Comparison of ENCODE assay signal across 9 cellular contexts in the genomic region with DNA sequence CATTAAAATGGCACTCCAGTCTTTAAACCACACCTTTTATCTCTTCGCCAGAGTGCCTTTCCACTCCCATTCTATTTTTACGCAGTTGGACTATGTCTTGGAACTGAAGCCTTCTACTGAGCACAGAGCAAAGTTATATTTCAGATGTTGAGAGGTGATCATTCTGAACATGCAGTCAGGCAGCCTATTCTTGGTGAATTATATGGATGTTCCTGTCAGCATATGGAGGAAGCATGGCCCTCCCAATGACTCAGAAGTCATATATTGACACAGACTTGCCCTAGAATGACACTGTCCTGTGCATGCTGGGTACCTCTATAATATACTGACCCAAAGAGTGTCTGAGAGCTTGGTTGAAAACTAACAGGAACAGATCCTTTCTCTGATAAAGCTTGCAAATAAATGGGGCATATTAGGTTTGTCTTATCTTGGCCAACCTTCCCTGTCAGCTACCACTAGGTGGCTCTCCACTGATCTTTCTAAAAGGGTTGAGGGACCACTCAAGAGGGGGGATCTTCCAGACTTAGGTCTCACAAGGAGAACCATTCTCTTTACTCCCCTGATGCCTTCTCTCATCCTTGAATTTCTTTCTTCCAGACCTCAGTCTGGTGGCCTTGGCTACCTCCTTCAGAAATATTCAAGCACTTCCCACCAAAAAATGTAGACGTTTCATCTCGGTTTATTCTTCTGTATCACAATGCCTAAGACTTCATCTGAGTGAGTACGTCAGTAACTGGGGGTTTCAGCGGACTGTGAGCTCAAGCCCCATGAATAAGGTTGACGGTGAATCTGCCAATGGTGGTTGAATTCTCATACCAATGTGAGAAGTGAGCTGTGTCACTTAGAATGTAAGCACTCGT. TPM values are rescaled to one million over a fixed set of nuclear protein-coding genes. Genes with fewer than 3 reads are reported as not detected.
DNase-seq lines count a peak whose midpoint lies in the region; ATAC-seq, FAIRE-seq and TF ChIP-seq lines count a peak whose summit lies in the region.
"Had no signal": no experiment of that assay in that cellular context is flagged by ENCODE, and none has a peak within 500 bp of the region (broad histone marks: within the 10 kb centered on the region; RNA-seq: fewer than 3 reads in every experiment).

No MANE protein-coding gene starts in this region.

- FAIRE-seq in RCC 7860 (lab: Jason Lieb, UNC) = no peak
- FAIRE-seq: A204.1 had no signal

- H3K4me1 ChIP-seq in endodermal cell (ENCODE audit: control insufficient read depth, insufficient read depth, low read length) = no peaks in the 10 kb centered on the region

- WGBS in endodermal cell (ENCODE audit: insufficient coverage in 1 of 2, insufficient read length in 1 of 2), 2 experiments = 68 to 86% methylated on average over 5 to 8 of the region's 8 CpGs

- H3K4me1 Mint-ChIP-seq in endodermal cell (peaks cover 17% of the 10 kb centered on the region), naive B cell (peaks cover 0 to 6% (median 5%) of the 10 kb centered on the region in 3 donors)
- no peaks in the 10 kb centered on the region for H3K4me1 Mint-ChIP-seq in activated T-helper 1 cell treated with anti-CD3 and anti-CD28 coated beads, Interleukin-12 subunit alpha, Interleukin-12 subunit beta, Interleukin-2, Interleukin-4 antibody, amounts not matched to agents 30 ng/mL and 10 ng/mL and 1 ng/mL, durations not matched to agents 14 hours and 24 hours and 36 hours (ENCODE audit: low read depth)

- no peak overlapping the region for H3K9ac ChIP-seq in endodermal cell (ENCODE audit: extremely low read depth, low read length, poor library complexity, severe bottlenecking)

- H3K9me3 ChIP-seq in endodermal cell (ENCODE audit: control insufficient read depth, low read length) = peaks cover 4% of the 10 kb centered on the region

- H3K4me3 Mint-ChIP-seq in endodermal cell = no peak overlapping the region
- H3K4me3 Mint-ChIP-seq in naive B cell = no peak overlapping the region
- H3K4me3 Mint-ChIP-seq in activated T-helper 1 cell treated with anti-CD3 and anti-CD28 coated beads, Interleukin-12 subunit alpha, Interleukin-12 subunit beta, Interleukin-2, Interleukin-4 antibody, amounts not matched to agents 30 ng/mL and 10 ng/mL and 1 ng/mL, durations not matched to agents 14 hours and 24 hours and 36 hours = no peak overlapping the region

- ATAC-seq in GM18867 (IDR thresholded peaks at IDR 0.05; ENCODE audit: unreplicated experiment) = peak; percentile 76
- ATAC-seq in HG03175 (IDR thresholded peaks at IDR 0.05; ENCODE audit: unreplicated experiment) = peak; percentile 65
- peak; percentile 84 to 87 for ATAC-seq in naive B cell (ENCODE audit: low read depth in 2 of 2)

- no peak overlapping the region for H3K4me3 ChIP-seq in endodermal cell (ENCODE audit: low read length)

- peaks cover 4% of the 10 kb centered on the region for H3K9me3 Mint-ChIP-seq in endodermal cell
- H3K9me3 Mint-ChIP-seq in naive B cell = peaks cover 0 to 3% (median 0%) of the 10 kb centered on the region in 7 donors
- H3K9me3 Mint-ChIP-seq in activated T-helper 1 cell treated with anti-CD3 and anti-CD28 coated beads, Interleukin-12 subunit alpha, Interleukin-12 subunit beta, Interleukin-2, Interleukin-4 antibody, amounts not matched to agents 30 ng/mL and 10 ng/mL and 1 ng/mL, durations not matched to agents 14 hours and 24 hours and 36 hours = no peaks in the 10 kb centered on the region

- no peaks in the 10 kb centered on the region for H3K27me3 ChIP-seq in endodermal cell (ENCODE audit: control insufficient read depth, insufficient read depth, low read length, poor library complexity, severe bottlenecking)

- H3K27ac ChIP-seq in endodermal cell (ENCODE audit: low read depth, low read length) = no peak overlapping the region

- H3K27ac Mint-ChIP-seq in endodermal cell (no peak overlapping the region), naive B cell (peak overlapping the region in 1 of 6 donors; percentile 41)
- no peak overlapping the region for H3K27ac Mint-ChIP-seq in activated T-helper 1 cell treated with anti-CD3 and anti-CD28 coated beads, Interleukin-12 subunit alpha, Interleukin-12 subunit beta, Interleukin-2, Interleukin-4 antibody, amounts not matched to agents 30 ng/mL and 10 ng/mL and 1 ng/mL, durations not matched to agents 14 hours and 24 hours and 36 hours

- H3K36me3 Mint-ChIP-seq in endodermal cell (ENCODE audit: low read depth) (no peaks in the 10 kb centered on the region), naive B cell (no peaks in the 10 kb centered on the region)
- H3K36me3 Mint-ChIP-seq in activated T-helper 1 cell treated with anti-CD3 and anti-CD28 coated beads, Interleukin-12 subunit alpha, Interleukin-12 subunit beta, Interleukin-2, Interleukin-4 antibody, amounts not matched to agents 30 ng/mL and 10 ng/mL and 1 ng/mL, durations not matched to agents 14 hours and 24 hours and 36 hours (ENCODE audit: low read depth) = no peaks in the 10 kb centered on the region

- H3K36me3 ChIP-seq in endodermal cell (ENCODE audit: control insufficient read depth, insufficient read depth, low read length) = no peaks in the 10 kb centered on the region

- peak; percentile 90 for TF ChIP-seq CTCF in endodermal cell (conservative IDR thresholded peaks at IDR 0.05)

- DNase-seq in DMS 273 (lab: John Stamatoyannopoulos, UW; ENCODE audit: unreplicated experiment) (peak; percentile 76), DMS 273 treated with DMSO at 0.1 percent for 48 hours (lab: John Stamatoyannopoulos, UW) (no peak), RCC 7860 (ENCODE audit: low spot score) (peak; percentile 11), endodermal cell (peak; percentile 67), naive B cell (peak; percentile 47)
- no peak for DNase-seq in activated T-helper 1 cell treated with anti-CD3 and anti-CD28 coated beads, Interleukin-12 subunit alpha, Interleukin-12 subunit beta, Interleukin-2, Interleukin-4 antibody, amounts not matched to agents 30 ng/mL and 10 ng/mL and 1 ng/mL, durations not matched to agents 14 hours and 24 hours and 36 hours (ENCODE audit: low spot score)

- intact Hi-C loops in activated T-helper 1 cell treated with anti-CD3 and anti-CD28 coated beads, Interleukin-12 subunit alpha, Interleukin-12 subunit beta, Interleukin-2, Interleukin-4 antibody, amounts not matched to agents 30 ng/mL and 10 ng/mL and 1 ng/mL, durations not matched to agents 14 hours and 24 hours and 36 hours (cut with micrococcal nuclease) = no loop called here

- no peaks in the 10 kb centered on the region for H3K27me3 Mint-ChIP-seq in endodermal cell (ENCODE audit: insufficient read depth)
- peaks cover 16 to 19% (median 19%) of the 10 kb centered on the region in 3 donors for H3K27me3 Mint-ChIP-seq in naive B cell
- H3K27me3 Mint-ChIP-seq in activated T-helper 1 cell treated with anti-CD3 and anti-CD28 coated beads, Interleukin-12 subunit alpha, Interleukin-12 subunit beta, Interleukin-2, Interleukin-4 antibody, amounts not matched to agents 30 ng/mL and 10 ng/mL and 1 ng/mL, durations not matched to agents 14 hours and 24 hours and 36 hours (ENCODE audit: insufficient read depth) = peaks cover 16% of the 10 kb centered on the region

RNA-seq across cellular contexts. Expression of a gene that starts 11.8 kb away (rescaled TPM):
- total RNA-seq in endodermal cell = 1 to 10 TPM; 5.9 to 7.0 TPM
- 4.1 TPM for polyA plus RNA-seq in endodermal cell (2013, experiment 1 of 2)
- 3.5 TPM for polyA plus RNA-seq in endodermal cell (2013, experiment 2 of 2)
- 10 to 100 TPM in 1 of 6 donors, 1 to 10 TPM in 5; 1.5 to 20.7 (median 6.0) TPM for polyA plus RNA-seq in naive B cell (ENCODE audit: low read depth in 6 of 6)
- total RNA-seq in activated T-helper 1 cell treated with anti-CD3 and anti-CD28 coated beads, Interleukin-12 subunit alpha, Interleukin-12 subunit beta, Interleukin-2, Interleukin-4 antibody, amounts not matched to agents 30 ng/mL and 10 ng/mL and 1 ng/mL, durations not matched to agents 14 hours and 24 hours and 36 hours = 1.9 and 2.4 TPM in 2 replicates

RNA-seq across cellular contexts. Expression of a gene that starts 32.6 kb away (rescaled TPM):
- total RNA-seq in endodermal cell = 10 to 100 TPM in 1 of 2 donors, 1 to 10 TPM in 1; 6.4 to 19.3 TPM
- polyA plus RNA-seq in endodermal cell (2013, experiment 1 of 2) = 3.5 TPM
- polyA plus RNA-seq in endodermal cell (2013, experiment 2 of 2) = 3.8 TPM
- polyA plus RNA-seq in naive B cell (ENCODE audit: low read depth in 6 of 6) = 1 to 10 TPM in 5 of 6 donors, under 1 TPM in 1; 0.08 to 1.9 (median 1.2) TPM
- 0.02 TPM in 1 of 2 replicates, not detected in the other for total RNA-seq in activated T-helper 1 cell treated with anti-CD3 and anti-CD28 coated beads, Interleukin-12 subunit alpha, Interleukin-12 subunit beta, Interleukin-2, Interleukin-4 antibody, amounts not matched to agents 30 ng/mL and 10 ng/mL and 1 ng/mL, durations not matched to agents 14 hours and 24 hours and 36 hours

Comparison
In these comparisons a context has a peak if more than half of its experiments do, and no peak if none do; other contexts are left out.
1. DNase-seq: peak in DMS 273 (single experiment), RCC 7860 (single experiment), endodermal cell (single experiment) and naive B cell (single experiment); none in DMS 273 treated with DMSO at 0.1 percent for 48 hours (single experiment) and activated T-helper 1 cell treated with anti-CD3 and anti-CD28 coated beads, Interleukin-12 subunit alpha, Interleukin-12 subunit beta, Interleukin-2, Interleukin-4 antibody, amounts not matched to agents 30 ng/mL and 10 ng/mL and 1 ng/mL, durations not matched to agents 14 hours and 24 hours and 36 hours (single experiment).
2. Peak in every context shown above with its lines, with median percentiles within 50 percentile points of each other: ATAC-seq.